In the genomic region with DNA sequence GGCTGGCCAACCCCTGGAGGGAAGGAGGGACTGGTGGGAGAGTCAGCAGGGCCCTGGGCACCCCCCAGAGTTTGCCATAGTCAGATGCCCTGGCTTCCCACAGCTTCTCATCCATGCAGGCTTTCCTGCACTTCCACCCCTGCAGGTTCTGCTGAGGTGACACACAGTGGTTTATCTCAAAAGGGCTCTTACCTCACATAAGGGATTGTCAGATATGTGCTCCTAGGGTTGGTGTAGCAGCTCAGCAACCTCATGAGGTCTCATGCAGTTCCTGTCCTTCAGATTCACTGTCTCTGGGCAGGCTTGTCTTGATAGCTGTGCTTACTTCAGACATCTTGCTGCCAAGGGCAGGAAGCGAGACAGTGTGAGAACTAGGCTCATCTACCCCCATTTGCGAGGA, we compare ENCODE assay signal across 1 cellular context.
TF ChIP-seq lines count a peak whose summit lies in the region.

No MANE protein-coding gene starts in this region.

TF ChIP-seq in GM12878, 131 proteins besides CTCF, POLR2A, EP300 and RAD21 (continued from another document):
- no peak for TF ChIP-seq MLLT1 (IDR thresholded peaks at IDR 0.05)
- no peak for TF ChIP-seq SRF (IDR thresholded peaks at IDR 0.05; ENCODE audit: low read depth in 2 of 2, low read length in 2 of 2)
- no peak for TF ChIP-seq RFX5 (IDR thresholded peaks at IDR 0.05; ENCODE audit: low read depth, low read length)
- TF ChIP-seq, protein P1, sequence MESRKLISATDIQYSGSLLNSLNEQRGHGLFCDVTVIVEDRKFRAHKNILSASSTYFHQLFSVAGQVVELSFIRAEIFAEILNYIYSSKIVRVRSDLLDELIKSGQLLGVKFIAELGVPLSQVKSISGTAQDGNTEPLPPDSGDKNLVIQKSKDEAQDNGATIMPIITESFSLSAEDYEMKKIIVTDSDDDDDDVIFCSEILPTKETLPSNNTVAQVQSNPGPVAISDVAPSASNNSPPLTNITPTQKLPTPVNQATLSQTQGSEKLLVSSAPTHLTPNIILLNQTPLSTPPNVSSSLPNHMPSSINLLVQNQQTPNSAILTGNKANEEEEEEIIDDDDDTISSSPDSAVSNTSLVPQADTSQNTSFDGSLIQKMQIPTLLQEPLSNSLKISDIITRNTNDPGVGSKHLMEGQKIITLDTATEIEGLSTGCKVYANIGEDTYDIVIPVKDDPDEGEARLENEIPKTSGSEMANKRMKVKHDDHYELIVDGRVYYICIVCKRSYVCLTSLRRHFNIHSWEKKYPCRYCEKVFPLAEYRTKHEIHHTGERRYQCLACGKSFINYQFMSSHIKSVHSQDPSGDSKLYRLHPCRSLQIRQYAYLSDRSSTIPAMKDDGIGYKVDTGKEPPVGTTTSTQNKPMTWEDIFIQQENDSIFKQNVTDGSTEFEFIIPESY (IDR thresholded peaks at IDR 0.05): no peak
- no peak for TF ChIP-seq HDGF (IDR thresholded peaks at IDR 0.05)
- no peak for TF ChIP-seq PAX5 (IDR thresholded peaks at IDR 0.05; ENCODE audit: borderline replicate concordance, low read depth, low read length)
- no peak for TF ChIP-seq FOXK2 (IDR thresholded peaks at IDR 0.05)
- no peak for TF ChIP-seq IRF3 (IDR thresholded peaks at IDR 0.05)
- TF ChIP-seq ZNF207 (IDR thresholded peaks at IDR 0.05; ENCODE audit: borderline replicate concordance): no peak
- TF ChIP-seq, protein P2, sequence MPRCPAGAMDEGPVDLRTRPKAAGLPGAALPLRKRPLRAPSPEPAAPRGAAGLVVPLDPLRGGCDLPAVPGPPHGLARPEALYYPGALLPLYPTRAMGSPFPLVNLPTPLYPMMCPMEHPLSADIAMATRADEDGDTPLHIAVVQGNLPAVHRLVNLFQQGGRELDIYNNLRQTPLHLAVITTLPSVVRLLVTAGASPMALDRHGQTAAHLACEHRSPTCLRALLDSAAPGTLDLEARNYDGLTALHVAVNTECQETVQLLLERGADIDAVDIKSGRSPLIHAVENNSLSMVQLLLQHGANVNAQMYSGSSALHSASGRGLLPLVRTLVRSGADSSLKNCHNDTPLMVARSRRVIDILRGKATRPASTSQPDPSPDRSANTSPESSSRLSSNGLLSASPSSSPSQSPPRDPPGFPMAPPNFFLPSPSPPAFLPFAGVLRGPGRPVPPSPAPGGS (IDR thresholded peaks at IDR 0.05; ENCODE audit: borderline replicate concordance, insufficient read depth, low read depth, low read length, poor library complexity, severe bottlenecking): no peak
- no peak for TF ChIP-seq BACH1 (IDR thresholded peaks at IDR 0.05; ENCODE audit: borderline replicate concordance)
- TF ChIP-seq BCL11A (IDR thresholded peaks at IDR 0.05; ENCODE audit: low read depth, low read length): no peak
TF ChIP-seq in GM12878: peak in this region for 0.
